ENCODE assay signal across 9 cellular contexts in the genomic region with DNA sequence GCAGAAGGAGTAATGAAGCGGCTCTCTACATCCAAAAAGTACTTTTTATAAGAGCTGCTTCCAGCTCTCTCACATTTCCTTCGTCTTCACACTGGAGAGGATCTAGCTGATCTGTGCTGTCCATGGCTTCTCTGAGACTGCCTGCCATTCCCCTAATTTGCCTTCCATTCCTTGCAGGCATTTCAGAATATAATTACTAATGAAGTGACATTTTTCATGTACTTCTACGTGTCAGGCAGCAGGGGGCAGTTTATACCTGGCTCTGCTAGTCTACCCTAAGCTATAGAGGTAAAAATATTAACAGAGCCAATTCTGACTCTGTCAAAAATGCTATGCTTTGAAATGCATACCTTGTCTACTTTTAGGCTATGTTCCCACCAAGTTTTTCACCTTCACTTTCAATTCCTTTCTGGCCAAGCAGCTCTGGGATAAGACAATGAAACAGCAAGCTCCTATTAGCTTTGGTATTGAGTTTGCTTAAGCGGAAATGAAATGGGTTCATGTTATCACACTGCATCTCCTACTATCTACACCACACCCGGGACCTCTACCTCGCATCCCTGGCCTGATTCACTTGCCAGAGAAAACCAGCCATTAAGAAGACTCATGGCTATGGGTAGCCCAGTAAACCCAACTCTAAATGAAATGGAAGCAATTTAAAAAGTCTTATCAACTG.
DNase-seq lines count a peak whose midpoint lies in the region; ATAC-seq, FAIRE-seq and TF ChIP-seq lines count a peak whose summit lies in the region.
"Had no signal": no experiment of that assay in that cellular context is flagged by ENCODE, and none has a peak within 500 bp of the region (broad histone marks: within the 10 kb centered on the region; RNA-seq: fewer than 3 reads in every experiment).

No MANE protein-coding gene starts in this region.

- peak; percentile 50 for DNase-seq in COR-L47 (lab: John Stamatoyannopoulos, UW)
- DNase-seq in NCI-H69 (lab: John Stamatoyannopoulos, UW), result peak; percentile 83
- peak; percentile 53 for DNase-seq in bronchial epithelial cell (ENCODE audit: low read depth)
- no peak for DNase-seq in left lung
- no peak for DNase-seq in uterus
- no peak for DNase-seq in ureter (ENCODE audit: low spot score)

- peak; percentile 59 for TF ChIP-seq CTCF in bronchial epithelial cell (IDR thresholded peaks at IDR 0.05; ENCODE audit: insufficient read depth, low read length, severe bottlenecking)
- TF ChIP-seq CTCF in left lung (IDR thresholded peaks at IDR 0.05), result peak; percentile 29 to 42
- peak; percentile 63 to 79 (median 71) for TF ChIP-seq CTCF in uterus (IDR thresholded peaks at IDR 0.05)

- H3K27me3 ChIP-seq in bronchial epithelial cell (ENCODE audit: control insufficient read depth, insufficient read depth, low read length), result no peaks in the 10 kb centered on the region
- H3K27me3 ChIP-seq in left lung, result no peaks in the 10 kb centered on the region
- no peaks in the 10 kb centered on the region for H3K27me3 ChIP-seq in uterus
- H3K27me3 ChIP-seq: SJSA1 had no signal

- TF ChIP-seq POLR2A in uterus (IDR thresholded peaks at IDR 0.05), result no peak

- peak; percentile 62 for FAIRE-seq in bronchial epithelial cell (lab: Jason Lieb, UNC)

- H3K9me3 ChIP-seq in left lung (no peaks in the 10 kb centered on the region), uterus (no peaks in the 10 kb centered on the region)
- H3K9me3 ChIP-seq: SJSA1 had no signal

- ATAC-seq in GM18520 (IDR thresholded peaks at IDR 0.05; ENCODE audit: unreplicated experiment) (peak; percentile 43), HG03135 (IDR thresholded peaks at IDR 0.05; ENCODE audit: unreplicated experiment) (peak; percentile 81), left lung (peak; percentile 82)

- H3K4me3 ChIP-seq in bronchial epithelial cell (ENCODE audit: low read depth, low read length), result no peak overlapping the region
- no peak overlapping the region for H3K4me3 ChIP-seq in left lung
- H3K4me3 ChIP-seq in uterus, result no peak overlapping the region
- H3K4me3 ChIP-seq: SJSA1 had no signal

- H3K36me3 ChIP-seq in bronchial epithelial cell (ENCODE audit: control insufficient read depth, insufficient read depth, low read length) (peaks cover 13% of the 10 kb centered on the region), left lung (no peaks in the 10 kb centered on the region), uterus (no peaks in the 10 kb centered on the region)
- H3K36me3 ChIP-seq: SJSA1 had no signal

- intact Hi-C loops in left lung (cut with DNase I) (loop anchor here in 1 of 2 donors (10.0 kb wide), 2 partner anchors 203 to 273 kb away; a partner anchor contains a TSS), uterus (cut with DNase I; ENCODE audit: low total_unique reads) (loop anchor here (5.0 kb wide), 1 partner anchor 201 kb away; a partner anchor contains a TSS)

- H3K4me1 ChIP-seq in left lung (no peaks in the 10 kb centered on the region), uterus (no peaks in the 10 kb centered on the region)
- H3K4me1 ChIP-seq: SJSA1 had no signal

- no peak overlapping the region for H3K27ac ChIP-seq in left lung
- H3K27ac ChIP-seq in uterus, result no peak overlapping the region
- H3K27ac ChIP-seq: SJSA1 had no signal

Comparison
In these comparisons a context has a peak if more than half of its experiments do, and no peak if none do; other contexts are left out.
1. DNase-seq: peak in COR-L47 (single experiment), NCI-H69 (single experiment) and bronchial epithelial cell (single experiment); none in left lung (0 of 2), uterus (0 of 2) and ureter (single experiment).
2. Peak in every context shown above with its lines, with median percentiles within 50 percentile points of each other: ATAC-seq and CTCF ChIP-seq.